8 cellular contexts compared by ENCODE assay signal in the genomic region with DNA sequence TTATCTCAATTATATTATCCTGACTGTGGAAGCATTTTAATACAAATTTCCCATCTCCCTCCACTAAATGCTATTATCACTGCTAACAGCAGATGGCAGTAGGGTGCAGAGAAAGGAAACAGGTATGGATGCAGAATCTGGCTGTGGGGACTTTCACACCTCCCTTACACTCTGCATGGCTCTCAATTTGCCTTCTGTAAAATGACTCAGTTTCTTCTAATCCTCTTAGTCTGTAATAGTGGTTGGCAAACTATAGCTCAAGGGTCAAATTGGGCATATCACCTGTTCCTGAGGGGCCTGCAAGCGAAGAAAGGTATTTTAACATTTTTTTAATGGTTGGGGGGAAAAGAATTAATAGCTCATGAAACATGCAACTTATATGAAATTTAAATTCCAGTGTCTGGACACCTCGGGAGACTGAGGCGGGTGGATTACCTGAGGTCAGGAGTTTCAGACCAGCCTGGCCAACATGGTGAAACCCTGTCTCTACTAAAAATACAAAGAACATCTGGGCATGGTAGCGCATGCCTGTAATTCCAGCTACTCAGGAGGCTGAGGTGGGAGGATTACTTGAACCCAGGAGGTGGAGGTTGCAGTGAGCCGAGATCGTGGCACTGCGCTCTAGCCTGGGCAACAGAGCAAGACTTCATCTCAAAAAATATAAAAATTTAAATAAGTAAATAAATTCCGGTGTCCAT.
DNase-seq lines count a peak whose midpoint lies in the region; ATAC-seq, FAIRE-seq and TF ChIP-seq lines count a peak whose summit lies in the region.

No MANE protein-coding gene starts in this region.

- no peaks in the 10 kb centered on the region for H3K36me3 ChIP-seq in parathyroid adenoma (ENCODE audit: control insufficient read depth, insufficient read depth, low read length)
- no peaks in the 10 kb centered on the region for H3K36me3 ChIP-seq in uterus

- H3K27ac ChIP-seq in parathyroid adenoma (no peak overlapping the region), uterus (peak overlapping the region; percentile 72 to 77)

- no peak overlapping the region for H3K4me3 ChIP-seq in parathyroid adenoma (ENCODE audit: low read depth, low read length)
- no peak overlapping the region for H3K4me3 ChIP-seq in uterus

- H3K9me3 ChIP-seq in parathyroid adenoma (ENCODE audit: control insufficient read depth, low read length) (no peaks in the 10 kb centered on the region), uterus (no peaks in the 10 kb centered on the region)

- H3K4me1 ChIP-seq in parathyroid adenoma (no peaks in the 10 kb centered on the region), uterus (peaks cover 10 to 15% of the 10 kb centered on the region in 2 donors)

- no peak overlapping the region for H3K4me2 ChIP-seq in parathyroid adenoma (ENCODE audit: low read length)

- TF ChIP-seq POLR2A in uterus (IDR thresholded peaks at IDR 0.05), result no peak

- H2AFZ ChIP-seq in parathyroid adenoma, result no peak overlapping the region

- peak; percentile 95 for TF ChIP-seq CTCF in D721Med (IDR thresholded peaks at IDR 0.05; ENCODE audit: insufficient read depth, missing control alignments)
- TF ChIP-seq CTCF in parathyroid adenoma (IDR thresholded peaks at IDR 0.05), result peak; percentile 93
- TF ChIP-seq CTCF in uterus (IDR thresholded peaks at IDR 0.05), result peak; percentile 85 to 98 (median 96)

- DNase-seq in D721Med (ENCODE audit: insufficient read length, low spot score) (peak; percentile 36), HS-27A (ENCODE audit: low read depth) (peak; percentile 68), NOMO-1 treated with DMSO at 0.1 percent for 48 hours (lab: John Stamatoyannopoulos, UW; ENCODE audit: unreplicated experiment) (peak; percentile 45), activated T-helper 1 cell treated with Interleukin-2 at 50 U/mL for 16 hours (ENCODE audit: low read depth) (peak; percentile 15), germinal center (ENCODE audit: low spot score) (peak; percentile 74), uterus (peak in 1 of 2 donors; percentile 74)

- no peak overlapping the region for H3K9ac ChIP-seq in parathyroid adenoma

- H3K27me3 ChIP-seq in parathyroid adenoma (ENCODE audit: control insufficient read depth, insufficient read depth, low read length), result no peaks in the 10 kb centered on the region
- no peaks in the 10 kb centered on the region for H3K27me3 ChIP-seq in uterus

- peaks cover 46% of the 10 kb centered on the region for H3K79me2 ChIP-seq in parathyroid adenoma

- no peak for FAIRE-seq in D721Med (lab: Jason Lieb, UNC)

- intact Hi-C loops in uterus (cut with DNase I; ENCODE audit: low total_unique reads), result loop anchor here (5.0 kb wide), 1 partner anchor 109 kb away; no protein-coding TSS in a partner anchor

- no peak for ATAC-seq in GM21825 (IDR thresholded peaks at IDR 0.05; ENCODE audit: unreplicated experiment)
